ENCODE assay signal across 8 cellular contexts in genomic region chr19:55118401-55118991, GRCh38. TPM values are rescaled to one million over a fixed set of nuclear protein-coding genes. Genes with fewer than 3 reads are reported as not detected.
DNase-seq lines count a peak whose midpoint lies in the region; ATAC-seq and TF ChIP-seq lines count a peak whose summit lies in the region.

No MANE protein-coding gene starts in this region.

- H3K4me1 ChIP-seq in PC-9 (replicated peaks; ENCODE audit: insufficient read depth) (peaks cover 22% of the 10 kb centered on the region), lower lobe of right lung (peaks cover 38% of the 10 kb centered on the region)

- H3K9me3 ChIP-seq in PC-9 (ENCODE audit: insufficient read depth, low read depth) (no peaks in the 10 kb centered on the region), lower lobe of right lung (no peaks in the 10 kb centered on the region)

- H3K4me3 ChIP-seq in GM12865 (ENCODE audit: low read depth, low read length), result peak overlapping the region; percentile 54
- H3K4me3 ChIP-seq in PC-9, result peak overlapping the region; percentile 59
- peak overlapping the region; percentile 97 for H3K4me3 ChIP-seq in coronary artery
- H3K4me3 ChIP-seq in lower lobe of right lung, result peak overlapping the region; percentile 89

- H3K79me2 ChIP-seq in PC-9 (ENCODE audit: low read depth), result peaks cover 36% of the 10 kb centered on the region

- peaks cover 31% of the 10 kb centered on the region for H4K20me1 ChIP-seq in PC-9 (ENCODE audit: insufficient read depth)

- H3K9me2 ChIP-seq in PC-9 (ENCODE audit: insufficient read depth), result no peaks in the 10 kb centered on the region

- H3K4me2 ChIP-seq in PC-9, result peak overlapping the region; percentile 91

- POLR2A ChIA-PET in PC-9 (lab: Charles Lee; ENCODE audit: unreplicated experiment), result interaction anchor here (0.5 to 1.0 kb wide), 4 partner anchors 16 to 655 kb away, joined by 3 to 21 read pairs (median 14); partner anchors contain the start of gene LENG9

- CTCF ChIA-PET in PC-9 (lab: Charles Lee), result interaction anchor here (0.6 kb wide), 1 partner anchor 29 kb away, joined by 3 read pairs; no protein-coding TSS in a partner anchor

- TSS peak; percentile 81 for BruUV-seq in PC-9 (replicated peaks; lab: Mats Ljungman, UMichigan)

- peaks cover 18% of the 10 kb centered on the region for H3F3A ChIP-seq in PC-9 (ENCODE audit: insufficient read depth, low read depth)

- H3K36me3 ChIP-seq in PC-9 (ENCODE audit: low read depth) (no peaks in the 10 kb centered on the region), lower lobe of right lung (no peaks in the 10 kb centered on the region)

- peaks cover 6% of the 10 kb centered on the region for H3K27me3 ChIP-seq in PC-9 (ENCODE audit: insufficient read depth, low read depth)
- H3K27me3 ChIP-seq in lower lobe of right lung (ENCODE audit: low read depth), result peaks cover 5% of the 10 kb centered on the region

- DNase-seq in GM12865 (ENCODE audit: low read depth) (peak; percentile 41), PC-9 (peak in 1 of 2 experiments; percentile 49), coronary artery (ENCODE audit: low spot score) (no peak), lower lobe of right lung (peak; percentile 71), stromal cell of bone marrow (ENCODE audit: low read depth) (peak; percentile 22), AG08396 (ENCODE audit: low spot score) (no peak), KG1 (lab: John Stamatoyannopoulos, UW) (no peak)

- TF ChIP-seq CTCF in GM12865 (IDR thresholded peaks at IDR 0.05; ENCODE audit: insufficient read depth, low read depth, low read length, missing control alignments) (no peak), PC-9 (conservative IDR thresholded peaks at IDR 0.05) (no peak), coronary artery (IDR thresholded peaks at IDR 0.05) (no peak), lower lobe of right lung (IDR thresholded peaks at IDR 0.05) (no peak)

- ATAC-seq in lower lobe of right lung, result peak; percentile 2 to 16
- ATAC-seq in HG03439 (IDR thresholded peaks at IDR 0.05; ENCODE audit: unreplicated experiment), result no peak

- H3K27ac ChIP-seq in PC-9 (peak overlapping the region; percentile 47), coronary artery (peak overlapping the region; percentile 94 to 97), lower lobe of right lung (peak overlapping the region; percentile 85)

- H2AFZ ChIP-seq in PC-9, result peak overlapping the region; percentile 80

- intact Hi-C loops in PC-9 (cut with micrococcal nuclease; ENCODE audit: unreplicated experiment), result no loop called here
- intact Hi-C loops in lower lobe of right lung (cut with DNase I), result no loop called here

RNA-seq across cellular contexts. Expression of gene PPP1R12C, which starts 1.1 kb away (rescaled TPM):
- total RNA-seq in PC-9 (2021) (110 and 114 TPM in 2 replicates), lower lobe of right lung (103 TPM)

RNA-seq across cellular contexts. Expression of gene TNNT1, which starts 30.5 kb away (rescaled TPM):
- total RNA-seq in PC-9 (2021) (228 and 266 TPM in 2 replicates), lower lobe of right lung (not detected)

RNA-seq across cellular contexts. Expression of gene TNNI3, which starts 39.0 kb away (rescaled TPM):
- total RNA-seq in PC-9 (2021), result 13.7 and 18.2 TPM in 2 replicates
- total RNA-seq in lower lobe of right lung, result 2.3 TPM

RNA-seq across cellular contexts. Expression of gene EPS8L1, which starts 42.8 kb away (rescaled TPM):
- total RNA-seq in PC-9 (2021), result 111 and 162 TPM in 2 replicates
- total RNA-seq in lower lobe of right lung, result 28.1 TPM

RNA-seq across cellular contexts. Expression of gene DNAAF3, which starts 47.9 kb away (rescaled TPM):
- total RNA-seq in PC-9 (2021), result 51.8 and 76.6 TPM in 2 replicates
- total RNA-seq in lower lobe of right lung, result 12.8 TPM

Comparison
In these comparisons a context has a peak if more than half of its experiments do, and no peak if none do; other contexts are left out.
1. DNase-seq: peak in GM12865 (single experiment), lower lobe of right lung (single experiment) and stromal cell of bone marrow (single experiment); none in coronary artery (single experiment), AG08396 (single experiment) and KG1 (single experiment).
2. RNA of gene TNNT1, which starts 30.5 kb away (total RNA-seq): 228 to 266 TPM in PC-9; not detected in lower lobe of right lung (single experiment); every median in the first group is over 100 times any median in the second.
3. Peak in every context shown above with its lines, with median percentiles within 50 percentile points of each other: H3K4me3 ChIP-seq and H3K27ac ChIP-seq.